8 cellular contexts compared by ENCODE assay signal in genomic region chr1:12230549-12231275, GRCh38. TPM values are rescaled to one million over a fixed set of nuclear protein-coding genes. Genes with fewer than 3 reads are reported as not detected.
DNase-seq lines count a peak whose midpoint lies in the region; ATAC-seq and TF ChIP-seq lines count a peak whose summit lies in the region.

No MANE protein-coding gene starts in this region.

- H3K27ac ChIP-seq in fibroblast of lung (ENCODE audit: insufficient read depth, low read length): peak overlapping the region; percentile 68

- H3K4me1 Mint-ChIP-seq in activated B cell treated with CpG ODN at 0.5 μM for 24 hours: peaks cover 19% of the 10 kb centered on the region
- peaks cover 11 to 35% (median 18%) of the 10 kb centered on the region in 4 donors for H3K4me1 Mint-ChIP-seq in naive thymus-derived CD8-positive, alpha-beta T cell

- H3K4me1 ChIP-seq in fibroblast of lung (ENCODE audit: control insufficient read depth, extremely low read depth, insufficient read depth, low read length): no peaks in the 10 kb centered on the region

- CTCF ChIA-PET in activated B cell treated with CpG ODN at 0.5 μM for 24 hours (lab: Charles Lee): interaction anchor here (1.2 to 1.5 kb wide), 2 partner anchors 21 to 106 kb away, joined by 3 to 5 read pairs; no protein-coding TSS in a partner anchor

- H3K9ac ChIP-seq in fibroblast of lung (ENCODE audit: insufficient read depth, low read length): peak overlapping the region; percentile 77

- intact Hi-C loops in activated B cell treated with CpG ODN at 0.5 μM for 24 hours (cut with micrococcal nuclease): loop anchor here (1.0 kb wide), 1 partner anchor 250 kb away; the partner anchor contains the start of gene MFN2

- no peaks in the 10 kb centered on the region for H3K9me3 ChIP-seq in fibroblast of lung (ENCODE audit: control insufficient read depth, insufficient read depth, low read depth, low read length)

- peak overlapping the region; percentile 41 for H3K27ac Mint-ChIP-seq in activated B cell treated with CpG ODN at 0.5 μM for 24 hours
- H3K27ac Mint-ChIP-seq in naive thymus-derived CD8-positive, alpha-beta T cell: peak overlapping the region; percentile 31 to 94 (median 72)

- no peaks in the 10 kb centered on the region for H3K27me3 ChIP-seq in fibroblast of lung (ENCODE audit: control insufficient read depth, insufficient read depth, low read length)

- peaks cover 14% of the 10 kb centered on the region for H3K36me3 Mint-ChIP-seq in activated B cell treated with CpG ODN at 0.5 μM for 24 hours (ENCODE audit: low read depth)
- peaks cover 0 to 17% (median 0%) of the 10 kb centered on the region in 3 donors for H3K36me3 Mint-ChIP-seq in naive thymus-derived CD8-positive, alpha-beta T cell

- ATAC-seq in HG02938 (IDR thresholded peaks at IDR 0.05; ENCODE audit: unreplicated experiment) (peak; percentile 18), activated B cell treated with CpG ODN at 0.5 μM for 24 hours (ENCODE audit: low read depth) (no peak), HG03135 (IDR thresholded peaks at IDR 0.05; ENCODE audit: unreplicated experiment) (no peak)
- ATAC-seq in naive thymus-derived CD8-positive, alpha-beta T cell: peak; percentile 34 to 36

- no peaks in the 10 kb centered on the region for H3K36me3 ChIP-seq in fibroblast of lung (ENCODE audit: control insufficient read depth, insufficient read depth, low read length)

- TF ChIP-seq CTCF in activated B cell treated with CpG ODN at 0.5 μM for 24 hours (IDR thresholded peaks at IDR 0.05) (no peak), fibroblast of lung (conservative IDR thresholded peaks at IDR 0.05 in 1 of 2, IDR thresholded peaks at IDR 0.05 in 1 of 2; ENCODE audit: low read depth in 1 of 2, low read length in 2 of 2) (no peak)

- peaks cover 3% of the 10 kb centered on the region for H3K27me3 Mint-ChIP-seq in activated B cell treated with CpG ODN at 0.5 μM for 24 hours
- no peaks in the 10 kb centered on the region for H3K27me3 Mint-ChIP-seq in naive thymus-derived CD8-positive, alpha-beta T cell

- no peaks in the 10 kb centered on the region for H4K20me1 ChIP-seq in fibroblast of lung (ENCODE audit: control insufficient read depth, extremely low read depth, insufficient read depth, low read length)

- DNase-seq in activated B cell treated with CpG ODN at 0.5 μM for 24 hours: no peak
- peak in 1 of 2 donors; percentile 29 for DNase-seq in fibroblast of lung (ENCODE audit: low read depth in 2 of 2)
- peak in 5 of 10 donors; percentile 2 to 25 (median 19) for DNase-seq in naive thymus-derived CD8-positive, alpha-beta T cell
- DNase-seq in cerebellar nuclear complex (lab: John Stamatoyannopoulos, UW): no peak
- no peak for DNase-seq in dedifferentiated amniotic fluid mesenchymal stem cell (ENCODE audit: extremely low spot score)

- H3K4me3 ChIP-seq in GM08714 (ENCODE audit: low read length) (peak overlapping the region; percentile 78), fibroblast of lung (replicated peaks in 1 of 4; ENCODE audit: control extremely low read depth in 1 of 4, insufficient read depth in 1 of 4, low read depth in 3 of 4, low read length in 4 of 4) (peak overlapping the region; percentile 78 to 96 (median 88))

- H3K9me3 Mint-ChIP-seq in activated B cell treated with CpG ODN at 0.5 μM for 24 hours: no peaks in the 10 kb centered on the region
- no peaks in the 10 kb centered on the region for H3K9me3 Mint-ChIP-seq in naive thymus-derived CD8-positive, alpha-beta T cell

- peak overlapping the region; percentile 95 for H3K4me2 ChIP-seq in fibroblast of lung (ENCODE audit: extremely low read depth, insufficient read depth, low read length)

- POLR2A ChIA-PET in activated B cell treated with CpG ODN at 0.5 μM for 24 hours (lab: Charles Lee): interaction anchor here (0.7 to 3.6 kb wide), 3 partner anchors 20 to 322 kb away, joined by 4 to 13 read pairs (median 4); no protein-coding TSS in a partner anchor
- POLR2A ChIA-PET in naive thymus-derived CD8-positive, alpha-beta T cell (lab: Charles Lee): interaction anchor here (1.1 to 2.2 kb wide), 2 partner anchors 20 to 106 kb away, joined by 3 to 6 read pairs; no protein-coding TSS in a partner anchor

- peak overlapping the region; percentile 86 for H3K4me3 Mint-ChIP-seq in activated B cell treated with CpG ODN at 0.5 μM for 24 hours
- peak overlapping the region; percentile 83 to 96 (median 89) for H3K4me3 Mint-ChIP-seq in naive thymus-derived CD8-positive, alpha-beta T cell

- H3K79me2 ChIP-seq in fibroblast of lung (ENCODE audit: control insufficient read depth, insufficient read depth, low read length): peaks cover 18% of the 10 kb centered on the region

- peak overlapping the region; percentile 36 for H2AFZ ChIP-seq in fibroblast of lung (ENCODE audit: low read length)

RNA-seq across cellular contexts. Expression of gene VPS13D, which starts 0.9 kb away (rescaled TPM):
- total RNA-seq in activated B cell treated with CpG ODN at 0.5 μM for 24 hours: 52.6 and 64.5 TPM in 2 replicates
- total RNA-seq in fibroblast of lung: 30.6 and 40.0 TPM in 2 replicates
- polyA plus RNA-seq in fibroblast of lung: 14.6 and 14.8 TPM in 2 replicates
- 9.8 and 11.0 TPM in 2 replicates for polyA plus RNA-seq in fibroblast of lung (2012)
- polyA minus RNA-seq in fibroblast of lung (ENCODE audit: low replicate concordance): 34.4 and 38.0 TPM in 2 replicates
- 10 to 100 TPM; 63.0 to 64.9 TPM for total RNA-seq in naive thymus-derived CD8-positive, alpha-beta T cell
- polyA plus RNA-seq in naive thymus-derived CD8-positive, alpha-beta T cell: 1 to 10 TPM; 5.3 to 7.5 (median 5.4) TPM

Comparison
In these comparisons a context has a peak if more than half of its experiments do, and no peak if none do; other contexts are left out.
1. ATAC-seq: peak in HG02938 (single experiment) and naive thymus-derived CD8-positive, alpha-beta T cell (2 of 2); none in activated B cell treated with CpG ODN at 0.5 μM for 24 hours (single experiment) and HG03135 (single experiment).